In genomic region chr12:96249196-96250118, GRCh38 we compare ENCODE assay signal across 2 cellular contexts.
TF ChIP-seq lines count a peak whose summit lies in the region.

No MANE protein-coding gene starts in this region.

TF ChIP-seq in SK-N-SH, 30 proteins besides CTCF, POLR2A, EP300 and RAD21 (continued from another document):
- TF ChIP-seq REST (IDR thresholded peaks at IDR 0.05; ENCODE audit: low read depth, low read length), result no peak

TF ChIP-seq in SK-N-SH treated with all-trans-retinoic acid at 6 μM for 48 hours, 23 proteins besides CTCF, POLR2A, EP300 and RAD21 (continued from another document):
- TF ChIP-seq PATZ1 (CRISPR knock-in tag; IDR thresholded peaks at IDR 0.05; ENCODE audit: borderline replicate concordance), result no peak
- no peak for TF ChIP-seq TCF4 (CRISPR knock-in tag; IDR thresholded peaks at IDR 0.05; ENCODE audit: borderline replicate concordance)
- TF ChIP-seq ZC3H10 (CRISPR knock-in tag; IDR thresholded peaks at IDR 0.05), result no peak
- TF ChIP-seq RARB (CRISPR knock-in tag; IDR thresholded peaks at IDR 0.05), result no peak
- no peak for TF ChIP-seq GLIS3 (CRISPR knock-in tag; IDR thresholded peaks at IDR 0.05)
- no peak for TF ChIP-seq CREB5 (CRISPR knock-in tag; IDR thresholded peaks at IDR 0.05; ENCODE audit: low read depth)
- no peak for TF ChIP-seq TOX (CRISPR knock-in tag; IDR thresholded peaks at IDR 0.05; ENCODE audit: borderline replicate concordance)
- no peak for TF ChIP-seq BACH2 (CRISPR knock-in tag; IDR thresholded peaks at IDR 0.05; ENCODE audit: borderline replicate concordance)
- TF ChIP-seq ZNF8 (CRISPR knock-in tag; IDR thresholded peaks at IDR 0.05), result no peak
- no peak for TF ChIP-seq PPARA (CRISPR knock-in tag; IDR thresholded peaks at IDR 0.05; ENCODE audit: borderline replicate concordance)
- no peak for TF ChIP-seq ZFP3 (CRISPR knock-in tag; IDR thresholded peaks at IDR 0.05)
- no peak for TF ChIP-seq CSDC2 (CRISPR knock-in tag; IDR thresholded peaks at IDR 0.05)
